In genomic region chr10:80289451-80290287, GRCh38 we compare ENCODE assay signal across 10 cellular contexts. TPM values are rescaled to one million over a fixed set of nuclear protein-coding genes. Genes with fewer than 3 reads are reported as not detected.
DNase-seq lines count a peak whose midpoint lies in the region; ATAC-seq, FAIRE-seq and TF ChIP-seq lines count a peak whose summit lies in the region.
"Had no signal": no experiment of that assay in that cellular context is flagged by ENCODE, and none has a peak within 500 bp of the region (broad histone marks: within the 10 kb centered on the region; RNA-seq: fewer than 3 reads in every experiment).

Gene MAT1A (minus strand): TSS chr10:80289658. CDS start chr10:80289423, 235 bp downstream.

- H3K4me1 Mint-ChIP-seq in activated T-helper 17 cell treated with anti-CD3 and anti-CD28 coated beads, Interleukin-2, amount 50 U/mL, for 72 hours = no peaks in the 10 kb centered on the region
- H3K4me1 Mint-ChIP-seq in activated CD4-positive, alpha-beta T cell treated with anti-CD3 and anti-CD28 coated beads, Interleukin-2, amount 10 ng/mL, durations not matched to agents 24 days and 14 days = no peaks in the 10 kb centered on the region
- H3K4me1 Mint-ChIP-seq in naive thymus-derived CD8-positive, alpha-beta T cell = peaks cover 0 to 10% (median 3%) of the 10 kb centered on the region in 4 donors
- H3K4me1 Mint-ChIP-seq: activated CD4-positive, alpha-beta T cell treated with anti-CD3 and anti-CD28 coated beads, Interleukin-2, amount 10 ng/mL, durations not matched to agents 7 days and 5 days had no signal

- peak; percentile 84 for FAIRE-seq in islet of Langerhans (lab: Jason Lieb, UNC)

- peaks cover 9% of the 10 kb centered on the region for H3K4me1 ChIP-seq in HUES48 (ENCODE audit: control insufficient read depth, insufficient read depth, low read length)

- no peaks in the 10 kb centered on the region for H3K9me3 Mint-ChIP-seq in activated T-helper 17 cell treated with anti-CD3 and anti-CD28 coated beads, Interleukin-2, amount 50 U/mL, for 72 hours
- H3K9me3 Mint-ChIP-seq in activated CD4-positive, alpha-beta T cell treated with anti-CD3 and anti-CD28 coated beads, Interleukin-2, amount 10 ng/mL, durations not matched to agents 24 days and 14 days = no peaks in the 10 kb centered on the region
- peaks cover 0 to 1% (median 0%) of the 10 kb centered on the region in 9 donors for H3K9me3 Mint-ChIP-seq in naive thymus-derived CD8-positive, alpha-beta T cell
- H3K9me3 Mint-ChIP-seq: activated CD4-positive, alpha-beta T cell treated with anti-CD3 and anti-CD28 coated beads, Interleukin-2, amount 10 ng/mL, durations not matched to agents 7 days and 5 days had no signal

- no peak within 1 kb of the TSS for H3K27ac Mint-ChIP-seq in activated T-helper 17 cell treated with anti-CD3 and anti-CD28 coated beads, Interleukin-2, amount 50 U/mL, for 72 hours
- no peak within 1 kb of the TSS for H3K27ac Mint-ChIP-seq in activated CD4-positive, alpha-beta T cell treated with anti-CD3 and anti-CD28 coated beads, Interleukin-2, amount 10 ng/mL, durations not matched to agents 24 days and 14 days
- H3K27ac Mint-ChIP-seq in naive thymus-derived CD8-positive, alpha-beta T cell = no peak within 1 kb of the TSS
- H3K27ac Mint-ChIP-seq: activated CD4-positive, alpha-beta T cell treated with anti-CD3 and anti-CD28 coated beads, Interleukin-2, amount 10 ng/mL, durations not matched to agents 7 days and 5 days had no signal

- H3K36me3 Mint-ChIP-seq in activated T-helper 17 cell treated with anti-CD3 and anti-CD28 coated beads, Interleukin-2, amount 50 U/mL, for 72 hours (ENCODE audit: low read depth) = no peaks in the 10 kb centered on the region
- H3K36me3 Mint-ChIP-seq in activated CD4-positive, alpha-beta T cell treated with anti-CD3 and anti-CD28 coated beads, Interleukin-2, amount 10 ng/mL, durations not matched to agents 24 days and 14 days (ENCODE audit: low read depth) = no peaks in the 10 kb centered on the region
- no peaks in the 10 kb centered on the region for H3K36me3 Mint-ChIP-seq in naive thymus-derived CD8-positive, alpha-beta T cell

- intact Hi-C loops in activated CD4-positive, alpha-beta T cell treated with anti-CD3 and anti-CD28 coated beads, Interleukin-2, amount 10 ng/mL, durations not matched to agents 24 days and 14 days (cut with micrococcal nuclease) = no loop called here

- 0 out of 2 replicates have a peak, but pooled peaks cover 2% of the 10 kb centered on the region for H3K27me3 ChIP-seq in HUES48 (ENCODE audit: control insufficient read depth, insufficient read depth, low read length)

- H3K36me3 ChIP-seq in HUES48 (ENCODE audit: control insufficient read depth, insufficient read depth, low read length) = no peaks in the 10 kb centered on the region

- H3K9me3 ChIP-seq in HUES48 (ENCODE audit: control insufficient read depth, insufficient read depth, low read length) = no peaks in the 10 kb centered on the region

- peaks cover 21% of the 10 kb centered on the region for H3K27me3 Mint-ChIP-seq in activated T-helper 17 cell treated with anti-CD3 and anti-CD28 coated beads, Interleukin-2, amount 50 U/mL, for 72 hours
- H3K27me3 Mint-ChIP-seq in activated CD4-positive, alpha-beta T cell treated with anti-CD3 and anti-CD28 coated beads, Interleukin-2, amount 10 ng/mL, durations not matched to agents 24 days and 14 days = peaks cover 19% of the 10 kb centered on the region
- peaks cover 1 to 26% (median 13%) of the 10 kb centered on the region in 5 donors for H3K27me3 Mint-ChIP-seq in naive thymus-derived CD8-positive, alpha-beta T cell

- H3K4me3 Mint-ChIP-seq in activated T-helper 17 cell treated with anti-CD3 and anti-CD28 coated beads, Interleukin-2, amount 50 U/mL, for 72 hours = no peak within 1 kb of the TSS
- H3K4me3 Mint-ChIP-seq in activated CD4-positive, alpha-beta T cell treated with anti-CD3 and anti-CD28 coated beads, Interleukin-2, amount 10 ng/mL, durations not matched to agents 24 days and 14 days = no peak within 1 kb of the TSS
- H3K4me3 Mint-ChIP-seq in naive thymus-derived CD8-positive, alpha-beta T cell = no peak within 1 kb of the TSS
- H3K4me3 Mint-ChIP-seq: activated CD4-positive, alpha-beta T cell treated with anti-CD3 and anti-CD28 coated beads, Interleukin-2, amount 10 ng/mL, durations not matched to agents 7 days and 5 days had no signal

- no peak within 1 kb of the TSS for H3K27ac ChIP-seq in HUES48 (ENCODE audit: low read depth, low read length)

- ATAC-seq in SK-N-SH treated with all-trans-retinoic acid at 6 μM for 48 hours (peak; percentile 50; the same call in 1 of the 3 replicates), HG03442 (IDR thresholded peaks at IDR 0.05; ENCODE audit: unreplicated experiment) (no peak)
- no peak for ATAC-seq in activated T-helper 17 cell treated with anti-CD3 and anti-CD28 coated beads, Interleukin-2, amount 50 U/mL, for 72 hours (replicated peaks)
- no peak for ATAC-seq in naive thymus-derived CD8-positive, alpha-beta T cell

- H3K4me3 ChIP-seq in HUES48 (ENCODE audit: low read depth, low read length) = peak within 1 kb of the TSS; percentile 36

- H3K9ac ChIP-seq in HUES48 (ENCODE audit: low read depth, low read length) = peak within 1 kb of the TSS; percentile 43; the same call in 1 of the 2 replicates

- peak; percentile 24 for DNase-seq in AG20443 (ENCODE audit: low spot score)
- DNase-seq in activated CD4-positive, alpha-beta T cell treated with anti-CD3 and anti-CD28 coated beads, Interleukin-2, amount 10 ng/mL, durations not matched to agents 24 days and 14 days = no peak
- DNase-seq in naive thymus-derived CD8-positive, alpha-beta T cell = no peak
- DNase-seq: activated CD4-positive, alpha-beta T cell treated with anti-CD3 and anti-CD28 coated beads, Interleukin-2, amount 10 ng/mL, durations not matched to agents 7 days and 5 days; NCI-H524 treated with DMSO at 0.1 percent for 48 hours had no signal

- POLR2A ChIA-PET in naive thymus-derived CD8-positive, alpha-beta T cell (lab: Charles Lee) = no interaction called here

TF ChIP-seq in SK-N-SH treated with all-trans-retinoic acid at 6 μM for 48 hours, 23 proteins besides CTCF, POLR2A, EP300 and RAD21 (continues in another document):
- no peak for TF ChIP-seq PPARA (CRISPR knock-in tag; IDR thresholded peaks at IDR 0.05; ENCODE audit: borderline replicate concordance)
- TF ChIP-seq TOX (CRISPR knock-in tag; IDR thresholded peaks at IDR 0.05; ENCODE audit: borderline replicate concordance) = no peak
- no peak for TF ChIP-seq GLIS3 (CRISPR knock-in tag; IDR thresholded peaks at IDR 0.05)
- TF ChIP-seq BACH2 (CRISPR knock-in tag; IDR thresholded peaks at IDR 0.05; ENCODE audit: borderline replicate concordance) = no peak
- TF ChIP-seq CREB5 (CRISPR knock-in tag; IDR thresholded peaks at IDR 0.05; ENCODE audit: low read depth) = no peak
- TF ChIP-seq TCF4 (CRISPR knock-in tag; IDR thresholded peaks at IDR 0.05; ENCODE audit: borderline replicate concordance) = no peak
- no peak for TF ChIP-seq PATZ1 (CRISPR knock-in tag; IDR thresholded peaks at IDR 0.05; ENCODE audit: borderline replicate concordance)
- TF ChIP-seq ARNTL (CRISPR knock-in tag; IDR thresholded peaks at IDR 0.05; ENCODE audit: borderline replicate concordance, low read depth) = no peak

RNA-seq across cellular contexts. Expression of gene MAT1A, which starts in this region (rescaled TPM):
- total RNA-seq in activated T-helper 17 cell treated with anti-CD3 and anti-CD28 coated beads, Interleukin-2, amount 50 U/mL, for 72 hours = not detected
- total RNA-seq in activated CD4-positive, alpha-beta T cell treated with anti-CD3 and anti-CD28 coated beads, Interleukin-2, amount 10 ng/mL, durations not matched to agents 24 days and 14 days = not detected in 2 replicates
- not detected for total RNA-seq in naive thymus-derived CD8-positive, alpha-beta T cell
- polyA plus RNA-seq in naive thymus-derived CD8-positive, alpha-beta T cell = not detected
- total RNA-seq: activated CD4-positive, alpha-beta T cell treated with anti-CD3 and anti-CD28 coated beads, Interleukin-2, amount 10 ng/mL, durations not matched to agents 7 days and 5 days had no signal
